ENCODE assay signal across 1 cellular context in genomic region chr10:5783300-5783699, GRCh38.
TF ChIP-seq lines count a peak whose summit lies in the region.

No MANE protein-coding gene starts in this region.

TF ChIP-seq in HEK293, 187 proteins besides CTCF, POLR2A, EP300 and RAD21:
- TF ChIP-seq PRDM10 (tag by site-specific recombination; IDR thresholded peaks at IDR 0.05) (no peak), ZNF571 (tag by site-specific recombination; IDR thresholded peaks at IDR 0.05) (no peak), ZNF280D (tag by site-specific recombination; IDR thresholded peaks at IDR 0.05) (peak; percentile 40; the same call in 1 of the 2 replicates), ZNF561 (tag by site-specific recombination; IDR thresholded peaks at IDR 0.05; ENCODE audit: borderline replicate concordance) (no peak), ZNF423 (tag by site-specific recombination; IDR thresholded peaks at IDR 0.05) (no peak), SETDB1 (IDR thresholded peaks at IDR 0.05; ENCODE audit: insufficient read length, low read length) (peak; percentile 13), ZNF175 (tag by site-specific recombination; IDR thresholded peaks at IDR 0.05) (no peak), ZNF26 (tag by site-specific recombination; IDR thresholded peaks at IDR 0.05) (peak; percentile 98)
